In the genomic region with DNA sequence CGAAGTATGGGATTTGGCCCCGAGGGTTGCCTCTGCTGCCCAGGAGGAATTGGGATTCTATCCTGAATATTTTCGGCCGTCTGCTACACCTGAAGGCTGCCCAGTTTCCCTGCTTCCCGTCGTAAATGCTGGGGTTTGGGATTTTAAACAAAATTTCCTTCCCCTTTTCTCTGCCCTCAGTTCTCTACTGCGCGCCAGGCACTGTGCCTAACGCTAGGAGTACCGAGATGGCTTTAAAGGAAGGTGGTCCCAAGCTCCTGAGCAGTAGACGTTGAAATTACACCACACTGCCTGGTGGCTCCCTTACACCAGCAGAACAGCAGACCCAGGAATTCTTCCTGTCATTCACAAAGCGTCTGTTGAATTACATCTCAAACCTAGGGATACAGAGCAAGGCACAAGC, we compare ENCODE assay signal across 8 cellular contexts. TPM values are rescaled to one million over a fixed set of nuclear protein-coding genes. Genes with fewer than 3 reads are reported as not detected.
DNase-seq lines count a peak whose midpoint lies in the region; FAIRE-seq and TF ChIP-seq lines count a peak whose summit lies in the region.

No MANE protein-coding gene starts in this region.

- CTCF ChIA-PET in PC-9 (lab: Charles Lee), result no interaction called here

- peaks cover 5% of the 10 kb centered on the region; the same call in 1 of the 2 replicates for H3K27me3 ChIP-seq in PC-9 (ENCODE audit: insufficient read depth, low read depth)
- H3K27me3 ChIP-seq in dorsolateral prefrontal cortex, result no peaks in the 10 kb centered on the region
- no peaks in the 10 kb centered on the region for H3K27me3 ChIP-seq in muscle layer of colon (ENCODE audit: control insufficient read depth in 1 of 2, insufficient read depth in 2 of 2, low read length in 2 of 2)

- no peaks in the 10 kb centered on the region for H3K9me3 ChIP-seq in PC-9 (ENCODE audit: insufficient read depth, low read depth)
- no peaks in the 10 kb centered on the region for H3K9me3 ChIP-seq in muscle layer of colon (ENCODE audit: low read length)

- no TSS peak for BruUV-seq in PC-9 (replicated peaks; lab: Mats Ljungman, UMichigan)

- POLR2A ChIA-PET in PC-9 (lab: Charles Lee; ENCODE audit: unreplicated experiment), result interaction anchor here (0.7 kb wide), 1 partner anchor 1419 kb away, joined by 3 read pairs; no protein-coding TSS in a partner anchor

- peaks cover 15% of the 10 kb centered on the region for H3F3A ChIP-seq in PC-9 (ENCODE audit: insufficient read depth, low read depth)

- H3K4me1 ChIP-seq in PC-9 (replicated peaks; ENCODE audit: insufficient read depth) (peaks cover 26% of the 10 kb centered on the region), muscle layer of colon (ENCODE audit: insufficient read depth, low read length) (peaks cover 35% of the 10 kb centered on the region)

- H3K27ac ChIP-seq in PC-9, result no peak overlapping the region
- H3K27ac ChIP-seq in dorsolateral prefrontal cortex, result peak overlapping the region in 55 of 59 donors; percentile 2 to 88 (median 72)
- H3K27ac ChIP-seq in muscle layer of colon (ENCODE audit: low read depth, low read length), result peak overlapping the region; percentile 10

- H3K9ac ChIP-seq in muscle layer of colon (ENCODE audit: low read length), result peak overlapping the region; percentile 58

- TF ChIP-seq CTCF in PC-9 (conservative IDR thresholded peaks at IDR 0.05) (no peak), dorsolateral prefrontal cortex (IDR thresholded peaks at IDR 0.05 in 54 of 56, conservative IDR thresholded peaks at IDR 0.05 in 2 of 56; ENCODE audit: low read depth in 1 of 56, partially characterized antibody in 56 of 56) (no peak)

- H3K79me2 ChIP-seq in PC-9 (ENCODE audit: low read depth), result peaks cover 40% of the 10 kb centered on the region

- DNase-seq in SIG-M5 treated with dmso at 0.1 percent for 504 hours (lab: John Stamatoyannopoulos, UW; ENCODE audit: unreplicated experiment) (peak; percentile 11), SIG-M5 (lab: John Stamatoyannopoulos, UW) (no peak), PC-9 (no peak), dorsolateral prefrontal cortex (peak in 2 of 10 donors; percentile 14 to 23), HTR-8/SVneo (ENCODE audit: insufficient read length, low spot score) (no peak), DMS79 (lab: John Stamatoyannopoulos, UW) (no peak), mucosa of gallbladder (ENCODE audit: low spot score) (no peak)

- no peak for FAIRE-seq in HTR-8/SVneo (lab: Jason Lieb, UNC)

- H4K20me1 ChIP-seq in PC-9 (ENCODE audit: insufficient read depth), result peaks cover 6% of the 10 kb centered on the region; the same call in 1 of the 2 replicates

- peak overlapping the region; percentile 95 for H3K4me2 ChIP-seq in PC-9

- no peaks in the 10 kb centered on the region for H3K9me2 ChIP-seq in PC-9 (ENCODE audit: insufficient read depth)

- peak overlapping the region; percentile 99 for H2AFZ ChIP-seq in PC-9

- intact Hi-C loops in PC-9 (cut with micrococcal nuclease; ENCODE audit: unreplicated experiment) (loop anchor here (2.0 to 5.0 kb wide), 2 partner anchors 74 to 123 kb away; a partner anchor contains a TSS), dorsolateral prefrontal cortex (cut with DNase I) (loop anchor here (1.0 to 10.0 kb wide), 6 partner anchors 74 to 987 kb away; a partner anchor contains a TSS)

- peaks cover 16% of the 10 kb centered on the region for H3K36me3 ChIP-seq in PC-9 (ENCODE audit: low read depth)
- peaks cover 5% of the 10 kb centered on the region for H3K36me3 ChIP-seq in muscle layer of colon (ENCODE audit: insufficient read depth, low read length)

- H3K4me3 ChIP-seq in PC-9 (peak overlapping the region; percentile 95), dorsolateral prefrontal cortex (peak overlapping the region; percentile 68 to 96 (median 85)), muscle layer of colon (ENCODE audit: low read depth in 1 of 2, low read length in 2 of 2) (peak overlapping the region; percentile 65 to 89)

RNA-seq across cellular contexts. Expression of a gene that starts 0.6 kb away (rescaled TPM):
- 21.6 and 28.7 TPM in 2 replicates for total RNA-seq in PC-9 (2021)
- total RNA-seq in dorsolateral prefrontal cortex, result 10 to 100 TPM; 21.5 to 45.7 (median 32.4) TPM
- 27.8 TPM for total RNA-seq in mucosa of gallbladder

RNA-seq across cellular contexts. Expression of a gene that starts 13.0 kb away (rescaled TPM):
- total RNA-seq in PC-9 (2021) (not detected in 2 replicates), dorsolateral prefrontal cortex (under 1 TPM in 4 of 120 experiments, not detected in 116; 0.20 to 0.49 (median 0.23) TPM), mucosa of gallbladder (not detected)
